Comparison of ENCODE assay signal across 8 cellular contexts in genomic region chr4:159016527-159017137, GRCh38.
DNase-seq lines count a peak whose midpoint lies in the region; ATAC-seq and TF ChIP-seq lines count a peak whose summit lies in the region.

No MANE protein-coding gene starts in this region.

- H3K27ac ChIP-seq in foreskin keratinocyte (no peak overlapping the region), uterus (peak overlapping the region; percentile 54 to 56), upper lobe of right lung (no peak overlapping the region)

- H3K27me3 ChIP-seq in BJ (ENCODE audit: control insufficient read depth, insufficient read depth, low read length) (0 out of 2 replicates have a peak, but pooled peaks cover 1% of the 10 kb centered on the region), foreskin keratinocyte (no peaks in the 10 kb centered on the region), uterus (no peaks in the 10 kb centered on the region), upper lobe of right lung (no peaks in the 10 kb centered on the region)

- H3K4me1 ChIP-seq in foreskin keratinocyte (no peaks in the 10 kb centered on the region), uterus (no peaks in the 10 kb centered on the region), upper lobe of right lung (no peaks in the 10 kb centered on the region)

- ATAC-seq in GM19463 (IDR thresholded peaks at IDR 0.05; ENCODE audit: unreplicated experiment) (peak; percentile 62), HG03520 (IDR thresholded peaks at IDR 0.05; ENCODE audit: unreplicated experiment) (peak; percentile 37), foreskin keratinocyte (peak; percentile 11), upper lobe of right lung (no peak)

- intact Hi-C loops in uterus (cut with DNase I; ENCODE audit: low total_unique reads) (no loop called here), upper lobe of right lung (cut with DNase I) (no loop called here)

- TF ChIP-seq POLR2A in uterus (IDR thresholded peaks at IDR 0.05), result no peak

- CTCF ChIA-PET in BJ (lab: Yijun Ruan, JAX), result interaction anchor here (1.6 kb wide), 1 partner anchor 134 kb away, joined by 3 read pairs; no protein-coding TSS in a partner anchor

- DNase-seq in BJ (ENCODE audit: low read depth), result no peak
- DNase-seq in foreskin keratinocyte, result no peak
- peak in 1 of 2 donors; percentile 24 for DNase-seq in uterus
- DNase-seq in upper lobe of right lung, result no peak
- no peak for DNase-seq in pons (ENCODE audit: low spot score)
- no peak for DNase-seq in T-helper 2 cell

- H3K4me3 ChIP-seq in BJ (ENCODE audit: low read depth, low read length) (no peak overlapping the region), uterus (peak overlapping the region in 1 of 2 donors; percentile 16), upper lobe of right lung (no peak overlapping the region)

- TF ChIP-seq CTCF in BJ (IDR thresholded peaks at IDR 0.05; ENCODE audit: insufficient read depth, low read depth, low read length) (0 out of 2 replicates have a peak, but pooled peaks have one; percentile 4), foreskin keratinocyte (conservative IDR thresholded peaks at IDR 0.05) (peak; percentile 46), uterus (IDR thresholded peaks at IDR 0.05) (no peak), upper lobe of right lung (IDR thresholded peaks at IDR 0.05) (no peak)

- H3K9me3 ChIP-seq in uterus (no peaks in the 10 kb centered on the region), upper lobe of right lung (no peaks in the 10 kb centered on the region)

- POLR2A ChIA-PET in BJ (lab: Charles Lee), result no interaction called here

- H3K36me3 ChIP-seq in BJ (ENCODE audit: control insufficient read depth, insufficient read depth, low read length) (no peaks in the 10 kb centered on the region), uterus (no peaks in the 10 kb centered on the region), upper lobe of right lung (no peaks in the 10 kb centered on the region)

Comparison
In these comparisons a context has a peak if more than half of its experiments do, and no peak if none do; other contexts are left out.
1. CTCF ChIP-seq: peak in BJ (single experiment) and foreskin keratinocyte (single experiment); none in uterus (0 of 4) and upper lobe of right lung (single experiment).
2. H3K27ac ChIP-seq: peak in uterus (2 of 2); none in foreskin keratinocyte (single experiment) and upper lobe of right lung (single experiment).